8 cellular contexts compared by ENCODE assay signal in genomic region chr16:53503270-53503911, GRCh38. TPM values are rescaled to one million over a fixed set of nuclear protein-coding genes. Genes with fewer than 3 reads are reported as not detected.
DNase-seq lines count a peak whose midpoint lies in the region; ATAC-seq, FAIRE-seq and TF ChIP-seq lines count a peak whose summit lies in the region.

No MANE protein-coding gene starts in this region.

- peaks cover 12% of the 10 kb centered on the region for H3K4me1 ChIP-seq in OCI-LY3 (ENCODE audit: low read length)
- peaks cover 29% of the 10 kb centered on the region for H3K4me1 ChIP-seq in endothelial cell of umbilical vein (ENCODE audit: control insufficient read depth, extremely low read depth, insufficient read depth, low read length)

- CTCF ChIA-PET in endothelial cell of umbilical vein (lab: Charles Lee): interaction anchor here (0.6 to 2.9 kb wide), 8 partner anchors 13 to 1311 kb away, joined by 3 to 13 read pairs (median 4); no protein-coding TSS in a partner anchor

- FAIRE-seq in endothelial cell of umbilical vein (lab: Jason Lieb, UNC): peak; percentile 95

- dilution Hi-C loops in endothelial cell of umbilical vein (cut with MboI; ENCODE audit: extremely low pct_ligation_motif_present, low sequenced_read_pairs): no loop called here

- ATAC-seq in GM21528 (IDR thresholded peaks at IDR 0.05; ENCODE audit: low FRiP score, unreplicated experiment): peak; percentile 97

- H3K36me3 ChIP-seq in OCI-LY3 (replicated peaks; ENCODE audit: low read depth, low read length) (peaks cover 2% of the 10 kb centered on the region), endothelial cell of umbilical vein (ENCODE audit: control insufficient read depth in 2 of 2, extremely low read depth in 1 of 2, insufficient read depth in 2 of 2, low read length in 2 of 2) (no peaks in the 10 kb centered on the region)

- TF ChIP-seq CTCF in OCI-LY3 (IDR thresholded peaks at IDR 0.05; ENCODE audit: low read depth, low read length) (no peak), endothelial cell of umbilical vein (IDR thresholded peaks at IDR 0.05; ENCODE audit: extremely low read depth in 1 of 2, insufficient read depth in 1 of 2, low read depth in 1 of 2, low read length in 2 of 2) (no peak)

- POLR2A ChIA-PET in endothelial cell of umbilical vein (lab: Charles Lee): interaction anchor here (0.7 to 1.4 kb wide), 6 partner anchors 12 to 413 kb away, joined by 3 to 8 read pairs (median 4); partner anchors contain the start of gene FTO

- H3K9me1 ChIP-seq in endothelial cell of umbilical vein (replicated peaks; ENCODE audit: control insufficient read depth, extremely low read depth, insufficient read depth, low read length): no peaks in the 10 kb centered on the region

- H3K4me3 ChIP-seq in OCI-LY3 (ENCODE audit: low read length) (peak overlapping the region; percentile 92), endothelial cell of umbilical vein (replicated peaks in 1 of 3; ENCODE audit: insufficient read depth in 1 of 3, low read depth in 1 of 3, low read length in 3 of 3) (peak overlapping the region in 2 of 3 experiments; percentile 24 to 97)

- 0 out of 2 replicates have a peak, but pooled peaks cover 6% of the 10 kb centered on the region for H3K79me2 ChIP-seq in OCI-LY3 (ENCODE audit: low read length)
- H3K79me2 ChIP-seq in endothelial cell of umbilical vein (ENCODE audit: control insufficient read depth, insufficient read depth, low read length): peaks cover 4% of the 10 kb centered on the region

- intact Hi-C loops in endothelial cell of umbilical vein (cut with micrococcal nuclease): loop anchor here (1.0 to 10.0 kb wide), 7 partner anchors 12 to 1425 kb away; partner anchors contain the start of genes CHD9, CHD9NB, FTO and RPGRIP1L

- H3K27me3 ChIP-seq in OCI-LY3 (ENCODE audit: low read depth, low read length): 0 out of 2 replicates have a peak, but pooled peaks cover 2% of the 10 kb centered on the region
- H3K27me3 ChIP-seq in endothelial cell of umbilical vein (ENCODE audit: control insufficient read depth in 2 of 2, insufficient read depth in 2 of 2, low read length in 2 of 2): no peaks in the 10 kb centered on the region

- peak overlapping the region; percentile 58 for H3K27ac ChIP-seq in OCI-LY3 (ENCODE audit: low read length)
- peak overlapping the region; percentile 92 for H3K27ac ChIP-seq in endothelial cell of umbilical vein (ENCODE audit: insufficient read depth, low read depth, low read length)

- no peaks in the 10 kb centered on the region for H4K20me1 ChIP-seq in OCI-LY3 (ENCODE audit: insufficient read depth, low read length)
- no peaks in the 10 kb centered on the region for H4K20me1 ChIP-seq in endothelial cell of umbilical vein (replicated peaks; ENCODE audit: control insufficient read depth, extremely low read depth, insufficient read depth, low read length)

- H3K9me3 ChIP-seq in OCI-LY3 (ENCODE audit: insufficient read depth, low read length) (no peaks in the 10 kb centered on the region), endothelial cell of umbilical vein (replicated peaks; ENCODE audit: control insufficient read depth, insufficient read depth, low read length) (no peaks in the 10 kb centered on the region)

- H3K4me2 ChIP-seq in OCI-LY3 (ENCODE audit: low read length): peak overlapping the region; percentile 93
- H3K4me2 ChIP-seq in endothelial cell of umbilical vein (ENCODE audit: insufficient read depth, low read length): peak overlapping the region; percentile 41

- H2AFZ ChIP-seq in OCI-LY3 (ENCODE audit: low read depth, low read length) (peak overlapping the region; percentile 73; the same call in 1 of the 2 replicates), endothelial cell of umbilical vein (ENCODE audit: low read depth, low read length) (peak overlapping the region; percentile 29)

- H3K9ac ChIP-seq in OCI-LY3 (ENCODE audit: low read length) (peak overlapping the region; percentile 86), endothelial cell of umbilical vein (replicated peaks; ENCODE audit: extremely low read depth, insufficient read depth, low read length) (peak overlapping the region; percentile 70)

- no TSS peak for BruUV-seq in endothelial cell of umbilical vein (replicated peaks; lab: Mats Ljungman, UMichigan)

- peak; percentile 85 for TF ChIP-seq POLR2A in endothelial cell of umbilical vein (IDR thresholded peaks at IDR 0.05; ENCODE audit: low read depth, low read length)

- DNase-seq in DMS 273 treated with DMSO at 0.1 percent for 48 hours (lab: John Stamatoyannopoulos, UW) (peak; percentile 99), HuH-7.5 (ENCODE audit: low spot score) (peak; percentile 83), activated T-cell treated with anti-CD3 and anti-CD28 coated beads for 24 hours (ENCODE audit: low read depth) (peak; percentile 100), endothelial cell of umbilical vein (ENCODE audit: low read depth, low spot score) (peak; percentile 100), midbrain (lab: John Stamatoyannopoulos, UW) (peak; percentile 100)
- peak; percentile 99 to 100 for DNase-seq in stimulated activated CD8-positive, alpha-beta memory T cell treated with anti-CD3 and anti-CD28 coated beads, Interleukin-15, amount 100 ng/mL, for 48 hours (ENCODE audit: low read depth in 2 of 2)

TF ChIP-seq in endothelial cell of umbilical vein, 7 proteins besides CTCF, POLR2A, EP300 and RAD21:
- TF ChIP-seq MAX (IDR thresholded peaks at IDR 0.05; ENCODE audit: insufficient read depth, insufficient read length): peak; percentile 27
- peak; percentile 80 for TF ChIP-seq POLR2AphosphoS5 (IDR thresholded peaks at IDR 0.05; ENCODE audit: insufficient read depth, low read depth, low read length)
- no peak for TF ChIP-seq EZH2 (IDR thresholded peaks at IDR 0.05; ENCODE audit: borderline replicate concordance, low read depth, low read length, severe bottlenecking)
- TF ChIP-seq GATA2 (IDR thresholded peaks at IDR 0.05; ENCODE audit: insufficient read depth, insufficient read length, low read depth, low read length): no peak
- TF ChIP-seq MYC (IDR thresholded peaks at IDR 0.05; ENCODE audit: low read depth, low read length): no peak
- no peak for TF ChIP-seq FOS (IDR thresholded peaks at IDR 0.05; ENCODE audit: borderline replicate concordance, insufficient read depth, low read length)
- no peak for TF ChIP-seq JUN (IDR thresholded peaks at IDR 0.05; ENCODE audit: borderline replicate concordance, insufficient read depth, insufficient read length, low read depth)

RNA-seq across cellular contexts. Expression of gene AKTIP, which starts 0.4 kb away (rescaled TPM):
- 29.1 and 32.7 TPM in 2 replicates for total RNA-seq in endothelial cell of umbilical vein
- polyA plus RNA-seq in endothelial cell of umbilical vein: 22.2 and 25.1 TPM in 2 replicates
- 28.2 TPM in 2 replicates for polyA plus RNA-seq in endothelial cell of umbilical vein (2011; cell fraction: cytosol; rRNA removed)
- polyA plus RNA-seq in endothelial cell of umbilical vein (2011; cell fraction: nucleus; rRNA removed): 48.9 and 50.9 TPM in 2 replicates
- 32.0 and 40.1 TPM in 2 replicates for polyA plus RNA-seq in endothelial cell of umbilical vein (2012)
- polyA minus RNA-seq in endothelial cell of umbilical vein: 31.6 and 34.5 TPM in 2 replicates
- 10.1 TPM for polyA minus RNA-seq in endothelial cell of umbilical vein (2011; cell fraction: cytosol; rRNA and poly(A)+ RNA removed)
- 16.4 and 22.7 TPM in 2 replicates for polyA minus RNA-seq in endothelial cell of umbilical vein (2011; cell fraction: nucleus; rRNA and poly(A)+ RNA removed)

Comparison
In these comparisons a context has a peak if more than half of its experiments do, and no peak if none do; other contexts are left out.
1. Peak in every context shown above with its lines: DNase-seq, ATAC-seq, H3K4me3 ChIP-seq and H3K27ac ChIP-seq.